In the genomic region with DNA sequence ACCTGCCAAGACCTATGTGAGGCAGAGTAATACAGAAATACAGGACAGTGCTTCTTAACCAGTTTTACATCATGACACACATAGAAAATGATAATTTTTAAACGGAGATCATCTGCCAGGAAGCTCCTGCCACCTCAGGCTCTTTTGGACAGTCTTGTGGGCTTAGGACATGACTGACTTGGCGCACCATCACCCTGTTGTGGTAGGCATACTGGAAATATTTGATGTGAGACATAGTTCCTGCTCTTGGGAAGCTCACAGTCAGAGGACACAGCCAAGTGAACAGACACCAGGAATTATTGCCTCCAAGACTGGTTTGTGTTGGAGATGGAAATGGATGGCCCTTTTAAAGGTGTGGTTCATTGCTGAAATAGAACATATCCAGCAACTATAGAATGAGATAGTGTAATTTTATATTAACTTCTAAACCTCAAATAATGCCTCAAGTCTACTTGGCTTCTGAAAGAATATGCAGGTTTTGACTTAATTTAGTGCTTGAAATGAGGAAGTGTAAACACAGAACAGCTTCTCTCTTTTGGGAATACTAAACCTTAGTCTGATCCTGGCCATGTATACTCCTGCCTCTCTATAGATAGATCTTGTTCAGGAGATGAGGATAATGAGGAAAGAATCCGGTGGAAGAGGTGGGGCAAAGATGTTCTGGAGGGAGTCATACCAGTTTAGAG, we compare ENCODE assay signal across 13 cellular contexts. TPM values are rescaled to one million over a fixed set of nuclear protein-coding genes. Genes with fewer than 3 reads are reported as not detected.
DNase-seq lines count a peak whose midpoint lies in the region; ATAC-seq and TF ChIP-seq lines count a peak whose summit lies in the region.
"Had no signal": no experiment of that assay in that cellular context is flagged by ENCODE, and none has a peak within 500 bp of the region (broad histone marks: within the 10 kb centered on the region; RNA-seq: fewer than 3 reads in every experiment).

No MANE protein-coding gene starts in this region.

- H3K4me1 ChIP-seq in SK-N-SH (ENCODE audit: control insufficient read depth in 1 of 2, insufficient read depth in 2 of 2, low read depth in 1 of 2, low read length in 1 of 2): peaks cover 0 to 3% of the 10 kb centered on the region in 2 experiments; a peak in 2 of 4 replicates
- H3K4me1 ChIP-seq: SJCRH30 had no signal

- CTCF ChIA-PET in SK-N-SH (lab: Yijun Ruan, JAX): interaction anchor here (0.8 to 1.3 kb wide), 4 partner anchors 9 to 66 kb away, joined by 3 to 4 read pairs (median 3); no protein-coding TSS in a partner anchor

- DNase-seq in SK-N-SH (no peak), astrocyte of the hippocampus (ENCODE audit: low read depth, low spot score) (peak; percentile 44), kidney glomerular epithelial cell (lab: John Stamatoyannopoulos, UW) (peak; percentile 66), epidermal melanocyte (ENCODE audit: insufficient read length, low spot score) (no peak), NCI-H446 treated with DMSO at 0.1 percent for 48 hours (lab: John Stamatoyannopoulos, UW) (no peak), RKO (ENCODE audit: low spot score) (no peak)
- DNase-seq: activated CD8-positive, alpha-beta memory T cell treated with anti-CD3 and anti-CD28 coated beads, Interleukin-2, amount 10 ng/mL, durations not matched to agents 7 days and 5 days; cerebellar nuclear complex; naive thymus-derived CD4-positive, alpha-beta T cell; NCI-H2081 treated with DMSO at 0.1 percent for 48 hours; SJCRH30 had no signal

- H3K9me3 ChIP-seq in SK-N-SH: no peaks in the 10 kb centered on the region
- H3K9me3 ChIP-seq: SJCRH30 had no signal

- H3K9me2 ChIP-seq in SK-N-SH: no peaks in the 10 kb centered on the region

- H3K4me2 ChIP-seq in SK-N-SH: no peak overlapping the region

- peaks cover 10 to 20% of the 10 kb centered on the region in 2 experiments for H3K36me3 ChIP-seq in SK-N-SH (replicated peaks in 1 of 2; ENCODE audit: control insufficient read depth in 1 of 2, insufficient read depth in 2 of 2, low read length in 1 of 2)
- H3K36me3 ChIP-seq: SJCRH30 had no signal

- no peaks in the 10 kb centered on the region for H3K27me3 ChIP-seq in SK-N-SH (ENCODE audit: insufficient read depth)
- H3K27me3 ChIP-seq: SJCRH30 had no signal

- 67% methylated on average over 3 of the region's 3 CpGs for WGBS in SK-N-SH (ENCODE audit: low lambda C conversion rate)

- peak; percentile 55; the same call in 2 of the 3 replicates for ATAC-seq in SK-N-SH treated with all-trans-retinoic acid at 6 μM for 48 hours
- ATAC-seq: activated CD8-positive, alpha-beta memory T cell treated with anti-CD3 and anti-CD28 coated beads, Interleukin-2, amount 10 ng/mL, durations not matched to agents 7 days and 5 days; naive thymus-derived CD4-positive, alpha-beta T cell had no signal

- TF ChIP-seq CTCF in SK-N-SH (IDR thresholded peaks at IDR 0.05): no peak

- H3K27ac ChIP-seq in SK-N-SH (ENCODE audit: low read depth in 2 of 2, low read length in 1 of 2) (peak overlapping the region in 1 of 2 experiments; percentile 55; a peak in 3 of 4 replicates), temporal lobe (ENCODE audit: low read depth, low read length) (peak overlapping the region; percentile 86)
- H3K27ac ChIP-seq: SJCRH30 had no signal

- TF ChIP-seq RAD21 in SK-N-SH (IDR thresholded peaks at IDR 0.05; ENCODE audit: low read length): no peak

- H3K9ac ChIP-seq in SK-N-SH: no peak overlapping the region

- H2AFZ ChIP-seq in SK-N-SH (ENCODE audit: low read depth): no peak overlapping the region

- H3F3A ChIP-seq in SK-N-SH (replicated peaks; ENCODE audit: insufficient read depth): no peaks in the 10 kb centered on the region

- TF ChIP-seq EP300 in SK-N-SH (IDR thresholded peaks at IDR 0.05; ENCODE audit: borderline replicate concordance in 1 of 2, low read depth in 1 of 2, low read length in 1 of 2): no peak

- POLR2A ChIA-PET in SK-N-SH (lab: Yijun Ruan, JAX): no interaction called here

- H3K79me2 ChIP-seq in SK-N-SH (ENCODE audit: insufficient read depth): peaks cover 64% of the 10 kb centered on the region

- no peak overlapping the region for H3K4me3 ChIP-seq in SK-N-SH (ENCODE audit: low read depth in 2 of 2, low read length in 1 of 2)
- H3K4me3 ChIP-seq: SJCRH30 had no signal

- H4K20me1 ChIP-seq in SK-N-SH (ENCODE audit: insufficient read depth): 0 out of 2 replicates have a peak, but pooled peaks cover 7% of the 10 kb centered on the region

TF ChIP-seq in SK-N-SH treated with all-trans-retinoic acid at 6 μM for 48 hours, 23 proteins besides CTCF, POLR2A, EP300 and RAD21:
- no peak for TF ChIP-seq ZFP3 (CRISPR knock-in tag; IDR thresholded peaks at IDR 0.05)
- TF ChIP-seq ESRRG (CRISPR knock-in tag; IDR thresholded peaks at IDR 0.05): no peak
- TF ChIP-seq CSDC2 (CRISPR knock-in tag; IDR thresholded peaks at IDR 0.05): no peak
- TF ChIP-seq, protein P1, sequence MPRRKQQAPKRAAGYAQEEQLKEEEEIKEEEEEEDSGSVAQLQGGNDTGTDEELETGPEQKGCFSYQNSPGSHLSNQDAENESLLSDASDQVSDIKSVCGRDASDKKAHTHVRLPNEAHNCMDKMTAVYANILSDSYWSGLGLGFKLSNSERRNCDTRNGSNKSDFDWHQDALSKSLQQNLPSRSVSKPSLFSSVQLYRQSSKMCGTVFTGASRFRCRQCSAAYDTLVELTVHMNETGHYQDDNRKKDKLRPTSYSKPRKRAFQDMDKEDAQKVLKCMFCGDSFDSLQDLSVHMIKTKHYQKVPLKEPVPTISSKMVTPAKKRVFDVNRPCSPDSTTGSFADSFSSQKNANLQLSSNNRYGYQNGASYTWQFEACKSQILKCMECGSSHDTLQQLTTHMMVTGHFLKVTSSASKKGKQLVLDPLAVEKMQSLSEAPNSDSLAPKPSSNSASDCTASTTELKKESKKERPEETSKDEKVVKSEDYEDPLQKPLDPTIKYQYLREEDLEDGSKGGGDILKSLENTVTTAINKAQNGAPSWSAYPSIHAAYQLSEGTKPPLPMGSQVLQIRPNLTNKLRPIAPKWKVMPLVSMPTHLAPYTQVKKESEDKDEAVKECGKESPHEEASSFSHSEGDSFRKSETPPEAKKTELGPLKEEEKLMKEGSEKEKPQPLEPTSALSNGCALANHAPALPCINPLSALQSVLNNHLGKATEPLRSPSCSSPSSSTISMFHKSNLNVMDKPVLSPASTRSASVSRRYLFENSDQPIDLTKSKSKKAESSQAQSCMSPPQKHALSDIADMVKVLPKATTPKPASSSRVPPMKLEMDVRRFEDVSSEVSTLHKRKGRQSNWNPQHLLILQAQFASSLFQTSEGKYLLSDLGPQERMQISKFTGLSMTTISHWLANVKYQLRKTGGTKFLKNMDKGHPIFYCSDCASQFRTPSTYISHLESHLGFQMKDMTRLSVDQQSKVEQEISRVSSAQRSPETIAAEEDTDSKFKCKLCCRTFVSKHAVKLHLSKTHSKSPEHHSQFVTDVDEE (CRISPR knock-in tag; IDR thresholded peaks at IDR 0.05): no peak
- TF ChIP-seq ZNF8 (CRISPR knock-in tag; IDR thresholded peaks at IDR 0.05): no peak

TF ChIP-seq in SK-N-SH, 30 proteins besides CTCF, POLR2A, EP300 and RAD21:
- no peak for TF ChIP-seq POLR2AphosphoS5 (IDR thresholded peaks at IDR 0.05; ENCODE audit: low read depth, low read length)
- TF ChIP-seq MAX (IDR thresholded peaks at IDR 0.05; ENCODE audit: low read depth): no peak
- TF ChIP-seq, protein P2, sequence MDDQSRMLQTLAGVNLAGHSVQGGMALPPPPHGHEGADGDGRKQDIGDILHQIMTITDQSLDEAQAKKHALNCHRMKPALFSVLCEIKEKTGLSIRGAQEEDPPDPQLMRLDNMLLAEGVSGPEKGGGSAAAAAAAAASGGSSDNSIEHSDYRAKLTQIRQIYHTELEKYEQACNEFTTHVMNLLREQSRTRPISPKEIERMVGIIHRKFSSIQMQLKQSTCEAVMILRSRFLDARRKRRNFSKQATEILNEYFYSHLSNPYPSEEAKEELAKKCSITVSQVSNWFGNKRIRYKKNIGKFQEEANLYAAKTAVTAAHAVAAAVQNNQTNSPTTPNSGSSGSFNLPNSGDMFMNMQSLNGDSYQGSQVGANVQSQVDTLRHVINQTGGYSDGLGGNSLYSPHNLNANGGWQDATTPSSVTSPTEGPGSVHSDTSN (IDR thresholded peaks at IDR 0.05): no peak
- TF ChIP-seq USF2 (IDR thresholded peaks at IDR 0.05; ENCODE audit: borderline replicate concordance, low read depth, low read length): no peak
- TF ChIP-seq SIN3A (IDR thresholded peaks at IDR 0.05; ENCODE audit: borderline replicate concordance, low read depth, low read length): no peak
- no peak for TF ChIP-seq SMC3 (IDR thresholded peaks at IDR 0.05; ENCODE audit: low read depth, low read length)
- TF ChIP-seq CHD2 (IDR thresholded peaks at IDR 0.05; ENCODE audit: low read length, partially characterized antibody): no peak
- TF ChIP-seq JUND (IDR thresholded peaks at IDR 0.05): no peak
- TF ChIP-seq TCF12 (IDR thresholded peaks at IDR 0.05): no peak

RNA-seq across cellular contexts. Expression of gene CPEB4, which starts 19.7 kb away (rescaled TPM):
- 6.8 and 9.4 TPM in 2 replicates for polyA plus RNA-seq in SK-N-SH (2012; rRNA removed)
- polyA plus RNA-seq in SK-N-SH (2012; cell fraction: cytosol; rRNA removed): 6.7 and 7.2 TPM in 2 replicates
- polyA plus RNA-seq in SK-N-SH (2012; cell fraction: nucleus; rRNA removed): 6.8 and 11.4 TPM in 2 replicates
- 78.7 TPM for total RNA-seq in temporal lobe

Comparison
In these comparisons a context has a peak if more than half of its experiments do, and no peak if none do; other contexts are left out.
1. DNase-seq: peak in astrocyte of the hippocampus (single experiment) and kidney glomerular epithelial cell (single experiment); none in SK-N-SH (single experiment), epidermal melanocyte (single experiment), NCI-H446 treated with DMSO at 0.1 percent for 48 hours (single experiment) and RKO (single experiment).